ENCODE assay signal across 3 cellular contexts in genomic region chr10:17722317-17723014, GRCh38. TPM values are rescaled to one million over a fixed set of nuclear protein-coding genes. Genes with fewer than 3 reads are reported as not detected.
"Had no signal": no experiment of that assay in that cellular context is flagged by ENCODE, and none has a peak within 500 bp of the region (broad histone marks: within the 10 kb centered on the region; RNA-seq: fewer than 3 reads in every experiment).

No MANE protein-coding gene starts in this region.

RNA-seq across cellular contexts. Expression of gene TMEM236, which starts 29.5 kb away (rescaled TPM):
- total RNA-seq: M059J, OCI-LY7, SJCRH30 had no signal
